ENCODE assay signal across 28 cellular contexts in the genomic region with DNA sequence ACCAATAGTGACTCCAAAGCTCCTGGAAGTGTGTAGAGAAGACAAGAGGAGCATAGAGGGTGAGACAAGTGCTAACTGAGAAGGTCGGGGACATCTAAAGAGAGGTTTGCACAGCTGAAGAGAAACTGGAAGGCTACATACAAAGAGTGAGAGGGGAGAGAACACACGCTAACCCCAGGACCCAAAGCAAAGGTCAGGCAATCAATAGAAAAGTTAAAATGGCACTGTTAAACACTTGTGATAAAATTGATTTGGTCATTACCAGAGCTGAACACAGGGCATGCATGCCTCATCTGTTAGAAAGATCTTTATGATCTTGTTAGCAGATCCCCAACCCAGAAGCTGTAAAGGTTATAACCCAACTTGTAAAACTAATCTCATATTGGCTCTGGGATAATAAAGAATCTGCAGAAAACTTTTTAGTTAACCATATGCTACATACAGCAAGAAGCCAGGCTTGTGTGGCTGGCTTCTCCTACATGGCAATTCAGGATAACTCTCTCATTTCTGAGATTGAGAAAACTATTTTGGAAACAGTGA.
"Had no signal": no experiment of that assay in that cellular context is flagged by ENCODE, and none has a peak within 500 bp of the region (broad histone marks: within the 10 kb centered on the region; RNA-seq: fewer than 3 reads in every experiment).

No MANE protein-coding gene starts in this region.

- H3K27me3 ChIP-seq: ascending aorta, breast epithelium, cardiac muscle cell, colonic mucosa, esophagus muscularis mucosa, gastroesophageal sphincter had no signal

- H3K36me3 ChIP-seq: ascending aorta, breast epithelium, cardiac muscle cell, colonic mucosa, esophagus muscularis mucosa, gastroesophageal sphincter had no signal

- DNase-seq: activated CD4-positive, alpha-beta memory T cell treated with anti-CD3 and anti-CD28 coated beads for 36 hours; activated CD4-positive, alpha-beta T cell treated with anti-CD3 and anti-CD28 coated beads for 36 hours; activated CD4-positive, alpha-beta T cell treated with anti-CD3 and anti-CD28 coated beads, Interleukin-2, amount 10 ng/mL, durations not matched to agents 24 days and 14 days; activated CD4-positive, CD25-positive, alpha-beta regulatory T cell; activated CD4-positive, CD25-positive, alpha-beta regulatory T cell treated with anti-CD3 and anti-CD28 coated beads, Interleukin-2, amount 50 U/mL, for 72 hours; activated CD8-positive, alpha-beta memory T cell treated with anti-CD3 and anti-CD28 coated beads, Interleukin-2, amount 10 ng/mL, durations not matched to agents 7 days and 5 days; activated CD8-positive, alpha-beta memory T cell treated with anti-CD3 and anti-CD28 coated beads, Interleukin-2, amount 50 U/mL, for 4 hours; activated CD8-positive, alpha-beta T cell treated with anti-CD3 and anti-CD28 coated beads, Interleukin-2, amount 10 ng/mL, durations not matched to agents 7 days and 5 days; activated gamma-delta T cell; activated naive CD4-positive, alpha-beta T cell; activated naive CD4-positive, alpha-beta T cell treated with anti-CD3 and anti-CD28 coated beads, Interleukin-2, amount 10 ng/mL, durations not matched to agents 7 days and 5 days; activated naive CD8-positive, alpha-beta T cell treated with anti-CD3 and anti-CD28 coated beads, Interleukin-2, amount 10 ng/mL, durations not matched to agents 7 days and 5 days; activated T-cell treated with anti-CD3 and anti-CD28 coated beads, Interleukin-2, amount 50 U/mL, for 1 hour; activated T-cell treated with anti-CD3 and anti-CD28 coated beads, Interleukin-2, amount 50 U/mL, for 48 hours; central memory CD4-positive, alpha-beta T cell; cerebellar nuclear complex; colonic mucosa; effector CD8-positive, alpha-beta T cell; foreskin melanocyte; T-helper 1 cell; T-helper 2 cell had no signal

- H3K4me1 ChIP-seq: ascending aorta, breast epithelium, colonic mucosa, esophagus muscularis mucosa had no signal

- H3K9me3 ChIP-seq: ascending aorta, breast epithelium, colonic mucosa, esophagus muscularis mucosa, gastroesophageal sphincter had no signal

- H3K27ac ChIP-seq: ascending aorta, breast epithelium, cardiac muscle cell, colonic mucosa, esophagus muscularis mucosa, gastroesophageal sphincter had no signal

- ATAC-seq: activated CD4-positive, alpha-beta T cell treated with anti-CD3 and anti-CD28 coated beads for 36 hours; activated CD8-positive, alpha-beta memory T cell treated with anti-CD3 and anti-CD28 coated beads, Interleukin-2, amount 10 ng/mL, durations not matched to agents 7 days and 5 days; activated CD8-positive, alpha-beta T cell treated with anti-CD3 and anti-CD28 coated beads, Interleukin-2, amount 10 ng/mL, durations not matched to agents 7 days and 5 days; activated naive CD4-positive, alpha-beta T cell treated with anti-CD3 and anti-CD28 coated beads, Interleukin-2, amount 50 U/mL, for 72 hours; gastroesophageal sphincter had no signal

- FAIRE-seq: endometrium had no signal

- H3K4me3 ChIP-seq: ascending aorta, breast epithelium, cardiac muscle cell, colonic mucosa, esophagus muscularis mucosa, gastroesophageal sphincter had no signal
